17 cellular contexts compared by ENCODE assay signal in the genomic region with DNA sequence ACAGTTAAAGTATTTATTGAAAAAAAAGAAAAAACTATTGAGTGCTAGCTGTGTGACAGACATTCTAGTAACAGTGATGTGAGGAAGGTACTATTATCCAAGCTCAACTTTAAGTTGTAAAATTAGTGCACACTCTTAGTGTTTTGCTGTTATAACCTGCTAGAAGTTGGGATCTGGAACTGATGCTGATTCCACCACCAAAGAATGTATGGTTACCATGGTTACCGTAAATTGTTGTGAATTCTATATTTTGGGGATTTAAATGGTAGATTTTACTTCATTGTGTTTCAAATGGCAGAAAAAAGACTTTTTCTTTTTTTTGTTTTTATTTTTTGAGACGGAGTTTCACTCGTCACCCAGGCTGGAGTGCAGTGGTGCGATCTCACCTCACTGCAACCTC.
"Had no signal": no experiment of that assay in that cellular context is flagged by ENCODE, and none has a peak within 500 bp of the region (broad histone marks: within the 10 kb centered on the region; RNA-seq: fewer than 3 reads in every experiment).

No MANE protein-coding gene starts in this region.

- H3K9me3 Mint-ChIP-seq: activated CD8-positive, alpha-beta T cell treated with anti-CD3 and anti-CD28 coated beads for 36 hours; activated naive CD4-positive, alpha-beta T cell treated with anti-CD3 and anti-CD28 coated beads, Interleukin-2, amount 10 ng/mL, durations not matched to agents 7 days and 5 days; brain; naive B cell; stimulated activated memory B cell treated with anti-CD40 and anti-IgM and Interleukin-4, amounts not matched to agents 10 μg/mL and 1 μg/mL and 100 μg/mL, for 72 hours; T-cell had no signal

- H3K27me3 ChIP-seq: esophagus squamous epithelium, heart left ventricle, left lung, transverse colon had no signal

- ATAC-seq: activated CD8-positive, alpha-beta T cell treated with anti-CD3 and anti-CD28 coated beads for 36 hours; heart left ventricle; left lung; right cardiac atrium; stimulated activated memory B cell treated with anti-CD40 and anti-IgM and Interleukin-4, amounts not matched to agents 10 μg/mL and 1 μg/mL and 100 μg/mL, for 72 hours; T-cell had no signal

- H3K9me3 ChIP-seq: esophagus squamous epithelium, heart left ventricle, left lung, transverse colon had no signal

- H3K27ac Mint-ChIP-seq: activated CD8-positive, alpha-beta T cell treated with anti-CD3 and anti-CD28 coated beads for 36 hours; activated naive CD4-positive, alpha-beta T cell treated with anti-CD3 and anti-CD28 coated beads, Interleukin-2, amount 10 ng/mL, durations not matched to agents 7 days and 5 days; brain; stimulated activated memory B cell treated with anti-CD40 and anti-IgM and Interleukin-4, amounts not matched to agents 10 μg/mL and 1 μg/mL and 100 μg/mL, for 72 hours had no signal

- H3K36me3 Mint-ChIP-seq: naive B cell; stimulated activated memory B cell treated with anti-CD40 and anti-IgM and Interleukin-4, amounts not matched to agents 10 μg/mL and 1 μg/mL and 100 μg/mL, for 72 hours; T-cell had no signal

- DNase-seq: activated CD4-positive, alpha-beta T cell treated with anti-CD3 and anti-CD28 coated beads for 4 hours; activated CD8-positive, alpha-beta memory T cell treated with anti-CD3 and anti-CD28 coated beads, Interleukin-2, amount 50 U/mL, for 48 hours; activated CD8-positive, alpha-beta T cell treated with anti-CD3 and anti-CD28 coated beads for 36 hours; activated naive CD4-positive, alpha-beta T cell treated with anti-CD3 and anti-CD28 coated beads, Interleukin-2, amount 10 ng/mL, durations not matched to agents 7 days and 5 days; amniotic stem cell; esophagus squamous epithelium; foreskin melanocyte; heart left ventricle; left lung; naive B cell; right cardiac atrium; substantia nigra; T-cell; transverse colon had no signal

- H3K27ac ChIP-seq: esophagus squamous epithelium, heart left ventricle, left lung, SK-N-MC, transverse colon had no signal

- H3K36me3 ChIP-seq: esophagus squamous epithelium, heart left ventricle, left lung, transverse colon had no signal

- H3K4me3 ChIP-seq: esophagus squamous epithelium, heart left ventricle, left lung, SK-N-MC, transverse colon had no signal

- H3K27me3 Mint-ChIP-seq: activated CD8-positive, alpha-beta T cell treated with anti-CD3 and anti-CD28 coated beads for 36 hours; activated naive CD4-positive, alpha-beta T cell treated with anti-CD3 and anti-CD28 coated beads, Interleukin-2, amount 10 ng/mL, durations not matched to agents 7 days and 5 days; brain; naive B cell; stimulated activated memory B cell treated with anti-CD40 and anti-IgM and Interleukin-4, amounts not matched to agents 10 μg/mL and 1 μg/mL and 100 μg/mL, for 72 hours; T-cell had no signal

- H3K4me3 Mint-ChIP-seq: activated CD8-positive, alpha-beta T cell treated with anti-CD3 and anti-CD28 coated beads for 36 hours; activated naive CD4-positive, alpha-beta T cell treated with anti-CD3 and anti-CD28 coated beads, Interleukin-2, amount 10 ng/mL, durations not matched to agents 7 days and 5 days; brain; stimulated activated memory B cell treated with anti-CD40 and anti-IgM and Interleukin-4, amounts not matched to agents 10 μg/mL and 1 μg/mL and 100 μg/mL, for 72 hours; T-cell had no signal
